Comparison of ENCODE assay signal across 8 cellular contexts in the genomic region with DNA sequence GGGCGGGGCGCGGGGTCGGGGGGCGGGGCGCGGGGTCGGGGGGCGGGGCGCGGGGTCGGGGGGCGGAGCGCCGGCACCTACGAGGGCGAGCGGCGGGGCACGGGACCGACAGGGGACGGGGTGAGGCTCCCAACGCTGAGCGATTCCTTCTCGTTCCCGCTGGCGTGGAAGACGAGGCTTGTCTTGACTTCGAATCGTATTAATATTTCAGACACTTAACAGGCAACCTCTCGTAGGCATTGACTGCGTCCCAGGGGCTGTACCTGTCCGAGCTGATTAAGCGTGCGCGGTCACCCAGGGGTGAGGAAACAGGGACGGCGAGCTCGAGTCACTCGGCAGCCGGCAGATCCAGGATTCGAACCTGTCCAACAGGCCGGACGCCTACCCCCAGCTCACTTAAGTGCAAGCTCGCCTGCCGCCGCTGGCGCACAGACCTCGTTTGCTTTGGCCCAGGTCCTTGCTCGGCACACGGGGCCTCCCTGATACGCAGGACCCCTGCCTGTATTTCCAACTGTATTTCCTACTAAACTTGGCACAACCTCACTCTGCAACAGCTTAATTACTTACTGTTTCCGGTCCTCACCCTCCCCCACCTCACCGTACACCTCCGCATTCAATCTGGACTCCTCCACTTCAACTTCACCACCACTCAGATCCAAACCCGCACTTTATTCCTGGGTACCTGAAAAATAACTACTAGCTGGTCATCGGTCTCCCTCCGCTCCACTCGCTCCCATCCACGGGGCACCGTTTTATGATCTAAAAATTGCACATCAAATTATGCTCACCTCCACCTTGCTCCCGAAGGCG. TPM values are rescaled to one million over a fixed set of nuclear protein-coding genes. Genes with fewer than 3 reads are reported as not detected.
DNase-seq lines count a peak whose midpoint lies in the region; ATAC-seq lines count a peak whose summit lies in the region.

No MANE protein-coding gene starts in this region.

- H3K4me1 Mint-ChIP-seq in activated T-cell treated with anti-CD3 and anti-CD28 coated beads, Interleukin-2, amount 50 U/mL, for 72 hours (ENCODE audit: low read depth), result peaks cover 38% of the 10 kb centered on the region

- H3K27me3 Mint-ChIP-seq in activated T-cell treated with anti-CD3 and anti-CD28 coated beads, Interleukin-2, amount 50 U/mL, for 72 hours (ENCODE audit: low read depth), result no peaks in the 10 kb centered on the region

- H3K4me3 Mint-ChIP-seq in activated T-cell treated with anti-CD3 and anti-CD28 coated beads, Interleukin-2, amount 50 U/mL, for 72 hours, result peak overlapping the region; percentile 81 to 86

- peak in 3 of 4 experiments; percentile 38 to 80 (median 46) for DNase-seq in activated naive CD4-positive, alpha-beta T cell (lab: John Stamatoyannopoulos, UW)
- DNase-seq in activated naive CD4-positive, alpha-beta T cell treated with anti-CD3 and anti-CD28 coated beads, Interleukin-2, amount 50 U/mL, for 16 hours, result no peak
- DNase-seq in NCI-H2081 (lab: John Stamatoyannopoulos, UW) (peak; percentile 57 to 79), foreskin melanocyte (peak; percentile 31), nucleus accumbens (lab: John Stamatoyannopoulos, UW) (peak in 33 of 56 donors; percentile 45 to 90 (median 76)), dedifferentiated amniotic fluid mesenchymal stem cell (ENCODE audit: extremely low spot score) (no peak)
- no peak for DNase-seq in activated T-cell treated with anti-CD3 and anti-CD28 coated beads, Interleukin-2, amount 50 U/mL, for 72 hours

- ATAC-seq in HG02884 (IDR thresholded peaks at IDR 0.05; ENCODE audit: unreplicated experiment), result peak; percentile 20
- ATAC-seq in activated T-cell treated with anti-CD3 and anti-CD28 coated beads, Interleukin-2, amount 50 U/mL, for 72 hours (replicated peaks in 1 of 2), result peak; percentile 44 to 46

- H3K9me3 Mint-ChIP-seq in activated T-cell treated with anti-CD3 and anti-CD28 coated beads, Interleukin-2, amount 50 U/mL, for 72 hours, result no peaks in the 10 kb centered on the region

- H3K27ac Mint-ChIP-seq in activated T-cell treated with anti-CD3 and anti-CD28 coated beads, Interleukin-2, amount 50 U/mL, for 72 hours, result peak overlapping the region; percentile 68

- H3K36me3 Mint-ChIP-seq in activated T-cell treated with anti-CD3 and anti-CD28 coated beads, Interleukin-2, amount 50 U/mL, for 72 hours (ENCODE audit: insufficient read depth in 2 of 2), result peaks cover 0 to 6% of the 10 kb centered on the region in 2 donors

RNA-seq across cellular contexts. Expression of a gene that starts 0.7 kb away (rescaled TPM):
- 10 to 100 TPM; 27.8 to 32.8 TPM for total RNA-seq in activated T-cell treated with anti-CD3 and anti-CD28 coated beads, Interleukin-2, amount 50 U/mL, for 72 hours

RNA-seq across cellular contexts. Expression of a gene that starts 41.2 kb away (rescaled TPM):
- not detected for total RNA-seq in activated T-cell treated with anti-CD3 and anti-CD28 coated beads, Interleukin-2, amount 50 U/mL, for 72 hours

RNA-seq across cellular contexts. Expression of a gene that starts 47.6 kb away (rescaled TPM):
- not detected for total RNA-seq in activated T-cell treated with anti-CD3 and anti-CD28 coated beads, Interleukin-2, amount 50 U/mL, for 72 hours

Comparison
In these comparisons a context has a peak if more than half of its experiments do, and no peak if none do; other contexts are left out.
1. DNase-seq: peak in activated naive CD4-positive, alpha-beta T cell (3 of 4), NCI-H2081 (2 of 2), foreskin melanocyte (single experiment) and nucleus accumbens (33 of 56); none in activated naive CD4-positive, alpha-beta T cell treated with anti-CD3 and anti-CD28 coated beads, Interleukin-2, amount 50 U/mL, for 16 hours (single experiment), activated T-cell treated with anti-CD3 and anti-CD28 coated beads, Interleukin-2, amount 50 U/mL, for 72 hours (0 of 2) and dedifferentiated amniotic fluid mesenchymal stem cell (single experiment).